8 cellular contexts compared by ENCODE assay signal in the genomic region with DNA sequence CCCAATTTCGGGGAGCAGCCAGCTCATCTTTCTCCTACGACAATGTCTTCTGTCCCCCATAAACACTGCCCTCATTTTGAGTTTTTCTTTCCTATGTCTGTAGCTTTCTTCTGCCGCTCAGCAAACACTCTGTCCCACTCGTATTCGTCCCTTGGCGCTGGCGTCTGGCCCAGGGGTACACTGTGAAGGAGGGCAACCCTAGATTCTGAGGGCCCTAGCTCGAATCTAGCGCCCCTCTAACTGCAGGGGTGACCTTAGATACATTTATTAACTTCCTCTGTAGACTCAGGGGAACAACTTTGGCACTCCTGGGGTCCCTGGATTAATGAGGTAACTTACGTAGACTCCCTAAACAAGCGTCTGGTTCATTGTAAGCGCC. TPM values are rescaled to one million over a fixed set of nuclear protein-coding genes. Genes with fewer than 3 reads are reported as not detected.
A peak's percentile ranks its signal among the peaks of the same experiment; 100 is the strongest.
DNase-seq lines count a peak whose midpoint lies in the region; ATAC-seq and TF ChIP-seq lines count a peak whose summit lies in the region.

No MANE protein-coding gene starts in this region.

- peaks cover 46% of the 10 kb centered on the region for H3K79me2 ChIP-seq in Loucy (ENCODE audit: insufficient read depth, low read length)

- H3K9me3 ChIP-seq in BLaER1 (no peaks in the 10 kb centered on the region), Loucy (ENCODE audit: insufficient read depth, low read depth, low read length) (no peaks in the 10 kb centered on the region), colonic mucosa (no peaks in the 10 kb centered on the region)

- DNase-seq in colonic mucosa (peak; percentile 46), naive B cell (no peak), COLO829 (ENCODE audit: low spot score) (no peak), occipital lobe (lab: John Stamatoyannopoulos, UW) (no peak), HK-2 (ENCODE audit: unreplicated experiment) (no peak)

- H3K4me3 ChIP-seq in BLaER1 (peak overlapping the region; percentile 97), Loucy (ENCODE audit: low read length, poor library complexity, severe bottlenecking) (peak overlapping the region; percentile 86), colonic mucosa (peak overlapping the region; percentile 86)

- H3K36me3 Mint-ChIP-seq in naive B cell: no peaks in the 10 kb centered on the region

- peaks cover 35 to 48% (median 47%) of the 10 kb centered on the region in 3 donors for H3K4me1 Mint-ChIP-seq in naive B cell

- H4K20me1 ChIP-seq in BLaER1 (peaks cover 28% of the 10 kb centered on the region), Loucy (ENCODE audit: insufficient read depth, low read length, poor library complexity, severe bottlenecking) (peaks cover 31% of the 10 kb centered on the region)

- intact Hi-C loops in colonic mucosa (cut with DNase I): loop anchor here (10.0 kb wide), 1 partner anchor 133 kb away; no protein-coding TSS in a partner anchor

- no peaks in the 10 kb centered on the region for H3K9me3 Mint-ChIP-seq in naive B cell

- H3K27ac ChIP-seq in BLaER1: peak overlapping the region; percentile 71
- peak overlapping the region; percentile 87 for H3K27ac ChIP-seq in colonic mucosa

- H3K4me3 Mint-ChIP-seq in naive B cell: peak overlapping the region; percentile 93 to 99 (median 97)

- H3K36me3 ChIP-seq in BLaER1 (no peaks in the 10 kb centered on the region), Loucy (ENCODE audit: insufficient read depth, low read length) (no peaks in the 10 kb centered on the region), colonic mucosa (no peaks in the 10 kb centered on the region)

- no peaks in the 10 kb centered on the region for H3K27me3 ChIP-seq in BLaER1
- H3K27me3 ChIP-seq in Loucy (ENCODE audit: insufficient read depth, low read length, poor library complexity, severe bottlenecking): no peaks in the 10 kb centered on the region
- H3K27me3 ChIP-seq in colonic mucosa: no peaks in the 10 kb centered on the region

- peak overlapping the region; percentile 72 to 98 (median 94) for H3K27ac Mint-ChIP-seq in naive B cell

- peak overlapping the region; percentile 93 for H3K9ac ChIP-seq in BLaER1
- peak overlapping the region; percentile 88 for H3K9ac ChIP-seq in Loucy (ENCODE audit: low read depth, low read length, poor library complexity, severe bottlenecking)
- H3K9ac ChIP-seq in colonic mucosa (ENCODE audit: low read depth in 2 of 2, low read length in 2 of 2): peak overlapping the region; percentile 79 to 87

- H3F3A ChIP-seq in Loucy (ENCODE audit: low read depth): no peaks in the 10 kb centered on the region; the same call in 1 of the 2 replicates

- H3K9me2 ChIP-seq in Loucy (replicated peaks; ENCODE audit: low read depth, low read length): no peaks in the 10 kb centered on the region

- H3K27me3 Mint-ChIP-seq in naive B cell: no peaks in the 10 kb centered on the region

- ATAC-seq in naive B cell (ENCODE audit: low read depth in 2 of 2) (no peak), HG03175 (IDR thresholded peaks at IDR 0.05; ENCODE audit: unreplicated experiment) (no peak)

- TF ChIP-seq CTCF in Loucy (conservative IDR thresholded peaks at IDR 0.05; ENCODE audit: low read length) (no peak; the same call in 1 of the 2 replicates), colonic mucosa (IDR thresholded peaks at IDR 0.05) (no peak)

- H3K4me1 ChIP-seq in BLaER1 (peaks cover 34% of the 10 kb centered on the region), Loucy (ENCODE audit: insufficient read depth, low read length, poor library complexity, severe bottlenecking) (peaks cover 38% of the 10 kb centered on the region), colonic mucosa (peaks cover 8% of the 10 kb centered on the region)

- peak overlapping the region; percentile 95 for H3K4me2 ChIP-seq in BLaER1
- peak overlapping the region; percentile 85 for H3K4me2 ChIP-seq in Loucy (ENCODE audit: low read depth, low read length, poor library complexity, severe bottlenecking)

- peak overlapping the region; percentile 95 for H2AFZ ChIP-seq in Loucy (ENCODE audit: low read length)

RNA-seq across cellular contexts. Expression of gene LRCH1, which starts 0.7 kb away (rescaled TPM):
- total RNA-seq in colonic mucosa (10 to 100 TPM; 12.8 to 19.6 TPM), occipital lobe (21.4 TPM)
- 10 to 100 TPM in 3 of 6 donors, 1 to 10 TPM in 3; 6.9 to 14.0 (median 9.8) TPM for polyA plus RNA-seq in naive B cell (ENCODE audit: low read depth in 6 of 6)
